In the genomic region with DNA sequence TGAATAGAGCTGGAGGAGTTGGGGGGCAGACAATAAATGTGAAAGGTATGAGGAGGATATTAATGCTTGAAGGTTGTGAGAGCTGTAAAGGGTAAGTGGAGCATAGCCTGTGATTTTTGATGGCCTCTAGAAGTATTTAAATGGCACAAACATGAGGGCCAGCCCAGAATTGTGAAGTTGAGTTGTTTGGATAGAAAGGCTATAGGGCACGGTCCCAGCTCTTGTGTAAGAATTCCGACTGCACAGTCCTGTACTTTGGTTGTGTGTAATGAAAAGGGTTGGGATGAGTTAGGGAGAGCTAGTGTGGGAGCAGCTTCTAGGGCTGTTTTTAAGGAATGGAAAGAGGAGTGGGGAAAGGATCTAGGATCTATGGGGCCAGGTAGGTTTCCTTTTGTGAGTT, we compare ENCODE assay signal across 29 cellular contexts.
"Had no signal": no experiment of that assay in that cellular context is flagged by ENCODE, and none has a peak within 500 bp of the region (broad histone marks: within the 10 kb centered on the region; RNA-seq: fewer than 3 reads in every experiment).

No MANE protein-coding gene starts in this region.

- H3K27me3 ChIP-seq: colonic mucosa, dorsolateral prefrontal cortex, esophagus muscularis mucosa, esophagus squamous epithelium, foreskin keratinocyte, gastrocnemius medialis, gastroesophageal sphincter, heart left ventricle, heart right ventricle had no signal

- H3K4me3 Mint-ChIP-seq: dendritic cell treated with granulocyte-macrophage colony-stimulating factor and Interleukin-4, amounts not matched to agents 40 ng/mL and 50 ng/mL, for 4 days; effector memory CD8-positive, alpha-beta T cell; endodermal cell had no signal

- H3K9me3 ChIP-seq: colonic mucosa, esophagus muscularis mucosa, gastrocnemius medialis had no signal

- FAIRE-seq: colon, endometrium, endothelial cell of umbilical vein, frontal cortex had no signal

- H3K4me1 Mint-ChIP-seq: endodermal cell had no signal

- ATAC-seq: effector memory CD8-positive, alpha-beta T cell; esophagus mucosa; foreskin keratinocyte; gastrocnemius medialis; gastroesophageal sphincter; heart left ventricle; heart right ventricle had no signal

- H3K4me1 ChIP-seq: colonic mucosa, esophagus muscularis mucosa, esophagus squamous epithelium, foreskin keratinocyte, gastrocnemius medialis, gastroesophageal sphincter, heart left ventricle, heart right ventricle had no signal

- H3K36me3 ChIP-seq: colonic mucosa, esophagus muscularis mucosa, gastrocnemius medialis, gastroesophageal sphincter, heart left ventricle, heart right ventricle had no signal

- H3K27ac Mint-ChIP-seq: dendritic cell treated with granulocyte-macrophage colony-stimulating factor and Interleukin-4, amounts not matched to agents 40 ng/mL and 50 ng/mL, for 4 days; effector memory CD8-positive, alpha-beta T cell; endodermal cell had no signal

- H3K27me3 Mint-ChIP-seq: dendritic cell treated with granulocyte-macrophage colony-stimulating factor and Interleukin-4, amounts not matched to agents 40 ng/mL and 50 ng/mL, for 4 days; effector memory CD8-positive, alpha-beta T cell had no signal

- H3K4me3 ChIP-seq: colonic mucosa, coronary artery, dorsolateral prefrontal cortex, esophagus muscularis mucosa, esophagus squamous epithelium, gastrocnemius medialis, gastroesophageal sphincter, heart left ventricle, heart right ventricle had no signal

- H3K27ac ChIP-seq: colonic mucosa, coronary artery, dorsolateral prefrontal cortex, epithelial cell of prostate, esophagus muscularis mucosa, esophagus squamous epithelium, foreskin keratinocyte, gastrocnemius medialis, gastroesophageal sphincter, heart left ventricle, heart right ventricle had no signal

- DNase-seq: colonic mucosa; cortex of kidney; dermis blood vessel endothelial cell; dorsolateral prefrontal cortex; effector CD4-positive, alpha-beta T cell; effector CD8-positive, alpha-beta T cell; effector memory CD4-positive, alpha-beta T cell; effector memory CD8-positive, alpha-beta T cell; endodermal cell; erythroblast; esophagus squamous epithelium; foreskin fibroblast; foreskin keratinocyte; foreskin melanocyte; gastrocnemius medialis; glutamatergic neuron; head of caudate nucleus; heart left ventricle; heart right ventricle had no signal
